In the genomic region with DNA sequence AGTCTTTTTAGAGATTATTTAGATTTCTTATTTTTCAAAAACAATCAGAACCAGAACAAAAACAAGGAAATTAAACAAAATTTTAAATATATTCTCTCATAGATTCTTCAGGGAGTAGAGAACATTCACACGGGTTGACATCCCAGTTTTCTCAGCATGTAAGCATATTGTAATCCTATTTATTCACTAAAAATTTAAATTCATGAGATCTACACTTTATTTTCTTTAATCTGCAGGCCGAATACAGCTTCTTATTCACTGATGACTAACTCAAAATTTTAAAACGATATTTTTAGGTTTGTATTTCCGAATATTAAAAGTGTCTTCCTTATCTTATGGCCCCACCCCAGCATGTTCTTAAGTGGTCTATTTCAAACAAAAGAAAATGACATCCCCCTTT, we compare ENCODE assay signal across 18 cellular contexts.
"Had no signal": no experiment of that assay in that cellular context is flagged by ENCODE, and none has a peak within 500 bp of the region (broad histone marks: within the 10 kb centered on the region; RNA-seq: fewer than 3 reads in every experiment).

No MANE protein-coding gene starts in this region.

- H3K36me3 ChIP-seq: heart right ventricle, neutrophil, thyroid gland had no signal

- H3K9me3 ChIP-seq: heart right ventricle, neutrophil, psoas muscle, thyroid gland had no signal

- H3K27ac ChIP-seq: heart right ventricle, neutrophil, psoas muscle, thyroid gland had no signal

- H3K4me3 ChIP-seq: heart right ventricle, psoas muscle, thyroid gland had no signal

- DNase-seq: activated CD4-positive, alpha-beta T cell treated with anti-CD3 and anti-CD28 coated beads, Interleukin-2, amount 10 ng/mL, durations not matched to agents 7 days and 5 days; activated CD4-positive, CD25-positive, alpha-beta regulatory T cell; activated CD8-positive, alpha-beta memory T cell treated with anti-CD3 and anti-CD28 coated beads for 24 hours; activated naive CD4-positive, alpha-beta T cell treated with anti-CD3 and anti-CD28 coated beads, Interleukin-2, amount 10 ng/mL, durations not matched to agents 7 days and 5 days; dermis blood vessel endothelial cell; foreskin melanocyte; heart right ventricle; islet precursor cell; left ventricle myocardium superior; naive B cell; psoas muscle; SHP77 treated with DMSO at 0.1 percent for 48 hours; stimulated activated CD4-positive, alpha-beta T cell treated with anti-CD3 and anti-CD28 coated beads, Interleukin-12 subunit alpha, Interleukin-12 subunit beta, amount 100 ng/mL, for 4 hours; T-helper 2 cell; thyroid gland had no signal

- ATAC-seq: activated T-helper 17 cell treated with anti-CD3 and anti-CD28 coated beads, Interleukin-2, amount 50 U/mL, for 72 hours; heart right ventricle; left ventricle myocardium superior; psoas muscle; sciatic nerve had no signal

- H3K27me3 ChIP-seq: neutrophil, thyroid gland had no signal

- H3K4me1 ChIP-seq: heart right ventricle, psoas muscle, thyroid gland had no signal
